12 cellular contexts compared by ENCODE assay signal in genomic region chr13:75415720-75416119, GRCh38.
DNase-seq lines count a peak whose midpoint lies in the region; ATAC-seq, FAIRE-seq and TF ChIP-seq lines count a peak whose summit lies in the region.
"Had no signal": no experiment of that assay in that cellular context is flagged by ENCODE, and none has a peak within 500 bp of the region (broad histone marks: within the 10 kb centered on the region; RNA-seq: fewer than 3 reads in every experiment).

No MANE protein-coding gene starts in this region.

- H3K4me3 ChIP-seq in gastroesophageal sphincter (no peak overlapping the region), Karpas-422 (ENCODE audit: low read length) (no peak overlapping the region)

- H3K27me3 ChIP-seq in gastroesophageal sphincter = no peaks in the 10 kb centered on the region
- H3K27me3 ChIP-seq in Karpas-422 (ENCODE audit: low read length) = no peaks in the 10 kb centered on the region

- ATAC-seq in SK-N-SH treated with all-trans-retinoic acid at 6 μM for 48 hours (peak; percentile 79), gastroesophageal sphincter (peak; percentile 64)

- H3K9me3 ChIP-seq in gastroesophageal sphincter = no peaks in the 10 kb centered on the region
- H3K9me3 ChIP-seq in Karpas-422 (ENCODE audit: low read length) = no peaks in the 10 kb centered on the region

- H3K79me2 ChIP-seq in Karpas-422 (ENCODE audit: low read length) = no peaks in the 10 kb centered on the region

- no peak overlapping the region for H2AFZ ChIP-seq in Karpas-422 (ENCODE audit: low read length)

- no peak for DNase-seq in H54 (ENCODE audit: insufficient read length, low spot score)
- DNase-seq in smooth muscle cell of the brain vasculature (ENCODE audit: low read depth, low spot score) = peak; percentile 59
- DNase-seq in Karpas-422 = no peak
- DNase-seq in NCI-H748 treated with DMSO at 0.1 percent for 48 hours (lab: John Stamatoyannopoulos, UW) = no peak
- DNase-seq in D341Med (ENCODE audit: low spot score) = no peak
- no peak for DNase-seq in NCI-H526 (lab: John Stamatoyannopoulos, UW)
- DNase-seq: hypothalamus, NCI-H510A, posterior cingulate gyrus had no signal

- no peak for TF ChIP-seq CTCF in gastroesophageal sphincter (IDR thresholded peaks at IDR 0.05)

- no peaks in the 10 kb centered on the region for H4K20me1 ChIP-seq in Karpas-422 (ENCODE audit: insufficient read depth, low read depth, low read length)

- no peak for TF ChIP-seq EP300 in gastroesophageal sphincter (IDR thresholded peaks at IDR 0.05)

- TF ChIP-seq POLR2A in H54 (IDR thresholded peaks at IDR 0.05; ENCODE audit: low read depth, low read length) = no peak
- TF ChIP-seq POLR2A in gastroesophageal sphincter (IDR thresholded peaks at IDR 0.05) = no peak

- peaks cover 34 to 61% (median 39%) of the 10 kb centered on the region in 3 donors for H3K4me1 ChIP-seq in gastroesophageal sphincter
- peaks cover 3% of the 10 kb centered on the region for H3K4me1 ChIP-seq in Karpas-422 (ENCODE audit: low read length)

- no peaks in the 10 kb centered on the region for H3K9me2 ChIP-seq in Karpas-422 (replicated peaks; ENCODE audit: insufficient read depth, low read length)

- peak; percentile 83 for FAIRE-seq in H54 (lab: Jason Lieb, UNC)

- peak overlapping the region in 2 of 4 donors; percentile 2 to 55 for H3K27ac ChIP-seq in gastroesophageal sphincter
- no peak overlapping the region for H3K27ac ChIP-seq in Karpas-422 (ENCODE audit: low read length)
- H3K27ac ChIP-seq: HL-60 had no signal

- H3K9ac ChIP-seq in Karpas-422 (ENCODE audit: low read length) = no peak overlapping the region

- no peaks in the 10 kb centered on the region for H3K36me3 ChIP-seq in gastroesophageal sphincter
- H3K36me3 ChIP-seq in Karpas-422 (ENCODE audit: insufficient read depth, low read length) = no peaks in the 10 kb centered on the region

- H3K4me2 ChIP-seq in Karpas-422 (ENCODE audit: low read depth, low read length, poor library complexity, severe bottlenecking) = no peak overlapping the region

TF ChIP-seq in SK-N-SH treated with all-trans-retinoic acid at 6 μM for 48 hours, 23 proteins besides CTCF, POLR2A, EP300 and RAD21:
- peak; percentile 50 for TF ChIP-seq ISL1 (CRISPR knock-in tag; IDR thresholded peaks at IDR 0.05)
- no peak for TF ChIP-seq OSR1 (CRISPR knock-in tag; IDR thresholded peaks at IDR 0.05)
- no peak for TF ChIP-seq GLIS3 (CRISPR knock-in tag; IDR thresholded peaks at IDR 0.05)
- no peak for TF ChIP-seq TSHZ2 (CRISPR knock-in tag; IDR thresholded peaks at IDR 0.05)
- TF ChIP-seq CSDC2 (CRISPR knock-in tag; IDR thresholded peaks at IDR 0.05) = no peak
- TF ChIP-seq RARB (CRISPR knock-in tag; IDR thresholded peaks at IDR 0.05) = 0 out of 2 replicates have a peak, but pooled peaks have one; percentile 23
- peak; percentile 23; the same call in 1 of the 2 replicates for TF ChIP-seq TOX (CRISPR knock-in tag; IDR thresholded peaks at IDR 0.05; ENCODE audit: borderline replicate concordance)
- no peak for TF ChIP-seq ZFP3 (CRISPR knock-in tag; IDR thresholded peaks at IDR 0.05)
- no peak for TF ChIP-seq ARNTL (CRISPR knock-in tag; IDR thresholded peaks at IDR 0.05; ENCODE audit: borderline replicate concordance, low read depth)
